Comparison of ENCODE assay signal across 23 cellular contexts in the genomic region with DNA sequence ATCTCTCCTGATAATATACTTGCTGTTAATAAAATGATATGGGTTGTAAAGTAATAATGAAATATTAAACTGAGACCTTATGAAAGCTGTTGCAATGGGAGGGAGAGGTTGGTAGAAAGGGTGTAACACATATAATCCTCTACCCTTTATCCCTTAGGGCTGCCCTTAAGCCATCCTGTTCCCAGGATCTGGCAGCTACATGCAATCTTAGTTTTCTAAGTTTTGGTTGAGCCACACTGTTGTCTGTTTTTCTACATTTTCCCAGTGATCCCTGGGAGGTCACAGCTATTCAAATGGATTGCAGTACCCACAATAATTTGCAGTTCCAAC.
"Had no signal": no experiment of that assay in that cellular context is flagged by ENCODE, and none has a peak within 500 bp of the region (broad histone marks: within the 10 kb centered on the region; RNA-seq: fewer than 3 reads in every experiment).

No MANE protein-coding gene starts in this region.

- H3K9me3 ChIP-seq: left ventricle myocardium inferior, mucosa of descending colon, ovary, spleen, tibial nerve, vagina had no signal

- H3K27me3 Mint-ChIP-seq: naive thymus-derived CD4-positive, alpha-beta T cell; natural killer cell treated with Interleukin-12 subunit alpha and Interleukin-12 subunit beta and Interleukin-15 and Interleukin-18, amount 100 ng/mL, for 72 hours; progenitor cell of endocrine pancreas; stimulated activated naive CD8-positive, alpha-beta T cell treated with anti-CD3 and anti-CD28 coated beads, Interleukin-15, amount 100 ng/mL, for 72 hours; type B pancreatic cell had no signal

- DNase-seq: hypothalamus; islet precursor cell; left ventricle myocardium inferior; midbrain; mucosa of descending colon; naive thymus-derived CD4-positive, alpha-beta T cell; ovary; retina; right cardiac atrium; spleen; stimulated activated CD4-positive, alpha-beta T cell treated with anti-CD3 and anti-CD28 coated beads, Interleukin-4, amount 100 ng/mL, for 24 hours; stimulated activated naive CD4-positive, alpha-beta T cell treated with Interleukin-2 at 50 U/mL for 16 hours; stimulated activated naive CD8-positive, alpha-beta T cell treated with anti-CD3 and anti-CD28 coated beads, Interleukin-15, amount 100 ng/mL, for 72 hours; substantia nigra had no signal

- H3K4me3 ChIP-seq: left ventricle myocardium inferior, lung, mucosa of descending colon, ovary, skin epidermis, spleen, tibial nerve, vagina had no signal

- H3K36me3 ChIP-seq: left ventricle myocardium inferior, ovary, tibial nerve, vagina had no signal

- H3K4me3 Mint-ChIP-seq: naive thymus-derived CD4-positive, alpha-beta T cell; natural killer cell treated with Interleukin-12 subunit alpha and Interleukin-12 subunit beta and Interleukin-15 and Interleukin-18, amount 100 ng/mL, for 72 hours; stimulated activated effector memory CD8-positive, alpha-beta T cell treated with anti-CD3 and anti-CD28 coated beads, Interleukin-12 subunit alpha, Interleukin-12 subunit beta, amount 100 ng/mL, for 72 hours; stimulated activated naive CD8-positive, alpha-beta T cell treated with anti-CD3 and anti-CD28 coated beads, Interleukin-15, amount 100 ng/mL, for 72 hours; type B pancreatic cell had no signal

- H3K9me3 Mint-ChIP-seq: naive thymus-derived CD4-positive, alpha-beta T cell; natural killer cell treated with Interleukin-12 subunit alpha and Interleukin-12 subunit beta and Interleukin-15 and Interleukin-18, amount 100 ng/mL, for 72 hours; stimulated activated effector memory CD8-positive, alpha-beta T cell treated with anti-CD3 and anti-CD28 coated beads, Interleukin-12 subunit alpha, Interleukin-12 subunit beta, amount 100 ng/mL, for 72 hours; stimulated activated naive CD8-positive, alpha-beta T cell treated with anti-CD3 and anti-CD28 coated beads, Interleukin-15, amount 100 ng/mL, for 72 hours had no signal

- H3K27ac Mint-ChIP-seq: stimulated activated effector memory CD8-positive, alpha-beta T cell treated with anti-CD3 and anti-CD28 coated beads, Interleukin-12 subunit alpha, Interleukin-12 subunit beta, amount 100 ng/mL, for 72 hours; type B pancreatic cell had no signal

- ATAC-seq: mucosa of descending colon; naive thymus-derived CD4-positive, alpha-beta T cell; natural killer cell treated with Interleukin-12 subunit alpha and Interleukin-12 subunit beta and Interleukin-15 and Interleukin-18, amount 100 ng/mL, for 72 hours; right cardiac atrium; sciatic nerve; stimulated activated effector memory CD8-positive, alpha-beta T cell treated with anti-CD3 and anti-CD28 coated beads, Interleukin-12 subunit alpha, Interleukin-12 subunit beta, amount 100 ng/mL, for 72 hours; stimulated activated naive CD8-positive, alpha-beta T cell treated with anti-CD3 and anti-CD28 coated beads, Interleukin-15, amount 100 ng/mL, for 72 hours had no signal

- H3K27me3 ChIP-seq: ovary, spleen, tibial nerve, vagina had no signal

- H3K27ac ChIP-seq: left ventricle myocardium inferior, ovary, skin epidermis, spleen, tibial nerve, vagina had no signal
